2 cellular contexts compared by ENCODE assay signal in genomic region chr11:74090701-74091100, GRCh38.
TF ChIP-seq lines count a peak whose summit lies in the region.

No MANE protein-coding gene starts in this region.

TF ChIP-seq in K562, 482 proteins besides CTCF, POLR2A, EP300 and RAD21 (continued from another document and continues in another):
- TF ChIP-seq ARID2 (IDR thresholded peaks at IDR 0.05) (peak; percentile 61; the same call in 1 of the 2 replicates), RB1 (IDR thresholded peaks at IDR 0.05; ENCODE audit: low read depth) (peak; percentile 36; the same call in 1 of the 2 replicates), ERF (CRISPR knock-in tag; IDR thresholded peaks at IDR 0.05) (no peak), PBX2 (CRISPR knock-in tag; IDR thresholded peaks at IDR 0.05; ENCODE audit: low read depth) (no peak), PBX2 (tag; conservative IDR thresholded peaks at IDR 0.05; ENCODE audit: low read depth) (no peak), ESRRA (IDR thresholded peaks at IDR 0.05; ENCODE audit: borderline replicate concordance, low read depth) (peak; percentile 34; the same call in 1 of the 2 replicates), ZBTB5 (IDR thresholded peaks at IDR 0.05) (no peak), DDX20 (tag; IDR thresholded peaks at IDR 0.05; ENCODE audit: low read depth) (no peak; the same call in 1 of the 2 replicates), ZZZ3 (IDR thresholded peaks at IDR 0.05) (no peak), KLF16 (IDR thresholded peaks at IDR 0.05) (no peak), CREB3L1 (IDR thresholded peaks at IDR 0.05; ENCODE audit: borderline replicate concordance, low read depth) (no peak), KLF1 (tag; IDR thresholded peaks at IDR 0.05) (no peak), SRF (CRISPR knock-in tag; IDR thresholded peaks at IDR 0.05) (no peak), MAZ (CRISPR knock-in tag; conservative IDR thresholded peaks at IDR 0.05 in 1 of 2, IDR thresholded peaks at IDR 0.05 in 1 of 2) (0 out of 4 replicates have a peak, but pooled peaks of 1 of the 2 experiments have one; percentile 19), SNAPC5 (CRISPR knock-in tag; IDR thresholded peaks at IDR 0.05) (no peak)

TF ChIP-seq in liver, 16 proteins besides CTCF, POLR2A, EP300 and RAD21 (continued from another document):
- TF ChIP-seq ATF3 (IDR thresholded peaks at IDR 0.05) (no peak), ZBTB33 (IDR thresholded peaks at IDR 0.05) (no peak), JUND (IDR thresholded peaks at IDR 0.05) (no peak), YY1 (IDR thresholded peaks at IDR 0.05) (no peak), MAX (IDR thresholded peaks at IDR 0.05) (no peak), RXRA (IDR thresholded peaks at IDR 0.05) (no peak), NR2F2 (IDR thresholded peaks at IDR 0.05) (no peak), TAF1 (conservative IDR thresholded peaks at IDR 0.05) (no peak), FOXA2 (IDR thresholded peaks at IDR 0.05) (no peak), HNF4G (IDR thresholded peaks at IDR 0.05) (no peak), HNF4A (conservative IDR thresholded peaks at IDR 0.05) (no peak), FOXA1 (IDR thresholded peaks at IDR 0.05) (no peak), EGR1 (IDR thresholded peaks at IDR 0.05; ENCODE audit: low read depth in 2 of 2) (no peak)
